Comparison of ENCODE assay signal across 1 cellular context in the genomic region with DNA sequence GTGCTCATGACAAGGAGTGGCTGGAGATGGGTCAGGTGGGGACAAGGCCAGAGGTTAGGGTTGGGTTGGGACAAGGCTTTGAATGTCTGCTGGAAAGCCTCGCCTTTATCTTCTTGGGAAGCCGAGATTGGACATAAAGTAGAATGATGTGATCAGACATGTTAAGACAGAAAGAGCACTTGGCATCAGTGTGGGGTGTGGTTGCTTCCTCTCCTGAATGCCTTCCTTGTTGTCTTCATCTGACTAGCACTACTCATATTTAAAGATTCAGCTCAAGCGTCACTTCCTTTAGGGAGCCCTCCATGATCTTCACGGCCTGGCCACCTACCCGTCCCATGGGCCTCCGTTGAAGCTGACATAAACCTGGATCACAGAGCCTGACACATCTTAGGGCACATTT.
TF ChIP-seq lines count a peak whose summit lies in the region.

No MANE protein-coding gene starts in this region.

TF ChIP-seq in GM23338, 12 proteins besides CTCF, POLR2A, EP300 and RAD21:
- no peak for TF ChIP-seq POLR2AphosphoS5 (IDR thresholded peaks at IDR 0.05; ENCODE audit: low read depth)
